Comparison of ENCODE assay signal across 36 cellular contexts in genomic region chr10:22473044-22473443, GRCh38.
"Had no signal": no experiment of that assay in that cellular context is flagged by ENCODE, and none has a peak within 500 bp of the region (broad histone marks: within the 10 kb centered on the region; RNA-seq: fewer than 3 reads in every experiment).

No MANE protein-coding gene starts in this region.

- H3K4me2 ChIP-seq: PC-9 had no signal

- FAIRE-seq: bronchial epithelial cell, RCC 7860 had no signal

- H3K27ac ChIP-seq: PC-9, RWPE1, SK-N-MC, WERI-Rb-1 had no signal

- H3K4me3 ChIP-seq: PC-9, SK-N-MC had no signal

- H3K36me3 ChIP-seq: WERI-Rb-1 had no signal

- ATAC-seq: activated CD8-positive, alpha-beta memory T cell treated with anti-CD3 and anti-CD28 coated beads, Interleukin-2, amount 10 ng/mL, durations not matched to agents 7 days and 5 days; activated naive CD8-positive, alpha-beta T cell treated with anti-CD3 and anti-CD28 coated beads, Interleukin-2, amount 50 U/mL, for 24 hours; Right ventricle myocardium inferior had no signal

- H2AFZ ChIP-seq: PC-9 had no signal

- DNase-seq: activated CD4-positive, alpha-beta memory T cell treated with anti-CD3 and anti-CD28 coated beads, Interleukin-2, amount 10 ng/mL, durations not matched to agents 7 days and 5 days; activated CD4-positive, alpha-beta T cell treated with anti-CD3 and anti-CD28 coated beads for 1 hour; activated CD4-positive, alpha-beta T cell treated with anti-CD3 and anti-CD28 coated beads for 48 hours; activated CD4-positive, CD25-positive, alpha-beta regulatory T cell; activated CD8-positive, alpha-beta memory T cell treated with anti-CD3 and anti-CD28 coated beads for 24 hours; activated CD8-positive, alpha-beta memory T cell treated with anti-CD3 and anti-CD28 coated beads, Interleukin-2, amount 10 ng/mL, durations not matched to agents 7 days and 5 days; activated CD8-positive, alpha-beta memory T cell treated with anti-CD3 and anti-CD28 coated beads, Interleukin-2, amount 50 U/mL, for 48 hours; activated effector memory CD4-positive, alpha-beta T cell treated with Interleukin-2 at 50 U/mL for 16 hours; activated naive CD4-positive, alpha-beta T cell treated with anti-CD3 and anti-CD28 coated beads, Interleukin-2, amount 10 ng/mL, durations not matched to agents 7 days and 5 days; activated naive CD8-positive, alpha-beta T cell treated with anti-CD3 and anti-CD28 coated beads, Interleukin-2, amount 50 U/mL, for 24 hours; activated T-cell treated with anti-CD3 and anti-CD28 coated beads, Interleukin-2, amount 50 U/mL, for 48 hours; anterior cingulate cortex; cerebellar nuclear complex; Kasumi-1; KG1; MM.1S; MV-4-11; NCI-H1092 treated with DMSO at 0.1 percent for 48 hours; NCI-H1417; NCI-H146; NCI-H187 treated with DMSO at 0.1 percent for 48 hours; NCI-H2081; NCI-H2171 treated with DMSO at 0.1 percent for 48 hours; NCI-H2227 treated with DMSO at 0.1 percent for 48 hours; NCI-H446; NCI-H510A treated with DMSO at 0.1 percent for 48 hours; NCI-H526 treated with DMSO at 0.1 percent for 48 hours; NK-92 treated with Interleukin-12 subunit alpha and Interleukin-12 subunit beta, amount 100 ng/mL, for 24 hours; PC-9; T1000; WERI-Rb-1 had no signal
